ENCODE assay signal across 20 cellular contexts in the genomic region with DNA sequence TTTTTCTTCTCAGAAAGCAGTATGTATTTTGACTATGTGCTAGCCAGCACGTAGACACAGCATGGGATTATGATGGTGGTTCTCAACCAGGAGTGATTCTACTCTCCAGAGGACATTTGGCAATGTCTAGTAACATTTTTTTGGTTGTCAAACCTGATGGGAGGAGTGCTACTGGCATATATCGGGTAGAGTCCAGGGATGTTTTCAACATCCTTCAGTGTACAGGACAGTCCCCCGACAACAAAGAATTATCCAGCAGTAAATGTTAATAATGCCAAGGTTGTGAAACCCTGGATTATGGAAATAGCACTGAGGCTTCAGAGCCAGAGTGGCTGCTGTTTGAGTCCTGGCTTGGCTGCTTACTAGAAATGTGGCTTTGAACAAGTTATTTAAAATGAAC. TPM values are rescaled to one million over a fixed set of nuclear protein-coding genes. Genes with fewer than 3 reads are reported as not detected.
"Had no signal": no experiment of that assay in that cellular context is flagged by ENCODE, and none has a peak within 500 bp of the region (broad histone marks: within the 10 kb centered on the region; RNA-seq: fewer than 3 reads in every experiment).

No MANE protein-coding gene starts in this region.

- H3K9me3 Mint-ChIP-seq: naive thymus-derived CD8-positive, alpha-beta T cell; stimulated activated memory B cell treated with anti-CD40 and anti-IgM and Interleukin-4, amounts not matched to agents 10 μg/mL and 1 μg/mL and 100 μg/mL, for 72 hours; stimulated activated naive CD8-positive, alpha-beta T cell treated with anti-CD3 and anti-CD28 coated beads, Interleukin-15, Interleukin-2, amounts not matched to agents 100 ng/mL and 50 ng/mL, for 24 hours had no signal

- H3K27ac ChIP-seq: cardiac muscle cell, colonic mucosa, esophagus squamous epithelium, neutrophil, sigmoid colon, tibial artery had no signal

- H3K36me3 ChIP-seq: colonic mucosa had no signal

- DNase-seq: cerebellar nuclear complex; colonic mucosa; dermis blood vessel endothelial cell; esophagus squamous epithelium; left colon; mucosa of descending colon; naive thymus-derived CD8-positive, alpha-beta T cell; sigmoid colon; stimulated activated CD4-positive, alpha-beta T cell treated with anti-CD3 and anti-CD28 coated beads, Interleukin-4, amount 100 ng/mL, for 24 hours; tibial artery had no signal

- ATAC-seq: left colon; mucosa of descending colon; naive thymus-derived CD8-positive, alpha-beta T cell; stimulated activated memory B cell treated with anti-CD40 and anti-IgM and Interleukin-4, amounts not matched to agents 10 μg/mL and 1 μg/mL and 100 μg/mL, for 72 hours had no signal

- H3K27ac Mint-ChIP-seq: naive thymus-derived CD8-positive, alpha-beta T cell; stimulated activated memory B cell treated with anti-CD40 and anti-IgM and Interleukin-4, amounts not matched to agents 10 μg/mL and 1 μg/mL and 100 μg/mL, for 72 hours; stimulated activated naive CD8-positive, alpha-beta T cell treated with anti-CD3 and anti-CD28 coated beads, Interleukin-15, Interleukin-2, amounts not matched to agents 100 ng/mL and 50 ng/mL, for 24 hours had no signal

- H3K27me3 ChIP-seq: cardiac muscle cell, colonic mucosa, esophagus squamous epithelium, neutrophil, sigmoid colon, tibial artery had no signal

- H3K4me3 Mint-ChIP-seq: naive thymus-derived CD8-positive, alpha-beta T cell; stimulated activated memory B cell treated with anti-CD40 and anti-IgM and Interleukin-4, amounts not matched to agents 10 μg/mL and 1 μg/mL and 100 μg/mL, for 72 hours; stimulated activated naive CD8-positive, alpha-beta T cell treated with anti-CD3 and anti-CD28 coated beads, Interleukin-15, Interleukin-2, amounts not matched to agents 100 ng/mL and 50 ng/mL, for 24 hours had no signal

- H3K27me3 Mint-ChIP-seq: naive thymus-derived CD8-positive, alpha-beta T cell; stimulated activated memory B cell treated with anti-CD40 and anti-IgM and Interleukin-4, amounts not matched to agents 10 μg/mL and 1 μg/mL and 100 μg/mL, for 72 hours; stimulated activated naive CD8-positive, alpha-beta T cell treated with anti-CD3 and anti-CD28 coated beads, Interleukin-15, Interleukin-2, amounts not matched to agents 100 ng/mL and 50 ng/mL, for 24 hours had no signal

- H3K4me3 ChIP-seq: cardiac muscle cell, colonic mucosa, esophagus squamous epithelium, mucosa of descending colon, sigmoid colon, tibial artery had no signal

- H3K9me3 ChIP-seq: colonic mucosa, esophagus squamous epithelium, mucosa of descending colon, neutrophil, sigmoid colon, tibial artery had no signal

- H3K4me1 ChIP-seq: colonic mucosa, tibial artery had no signal

RNA-seq across cellular contexts. Expression of a gene that starts 54.2 kb away (rescaled TPM):
- total RNA-seq: colonic mucosa; dermis blood vessel endothelial cell; epithelial cell of proximal tubule; esophagus squamous epithelium; kidney epithelial cell; left colon; lower leg skin; mucosa of descending colon; naive thymus-derived CD8-positive, alpha-beta T cell; pulmonary artery endothelial cell; sigmoid colon; ureter had no signal
- polyA plus RNA-seq: neural cell, sigmoid colon had no signal
